Comparison of ENCODE assay signal across 20 cellular contexts in genomic region chr6:139409026-139409425, GRCh38. TPM values are rescaled to one million over a fixed set of nuclear protein-coding genes. Genes with fewer than 3 reads are reported as not detected.
DNase-seq lines count a peak whose midpoint lies in the region; FAIRE-seq and TF ChIP-seq lines count a peak whose summit lies in the region.
"Had no signal": no experiment of that assay in that cellular context is flagged by ENCODE, and none has a peak within 500 bp of the region (broad histone marks: within the 10 kb centered on the region; RNA-seq: fewer than 3 reads in every experiment).

No MANE protein-coding gene starts in this region.

- H3K27ac ChIP-seq in astrocyte (ENCODE audit: low read depth, low read length) (peak overlapping the region; percentile 83), smooth muscle cell (ENCODE audit: low read depth) (peak overlapping the region; percentile 94)
- H3K27ac ChIP-seq: RWPE1 had no signal

- no peaks in the 10 kb centered on the region for H3K36me3 Mint-ChIP-seq in astrocyte (ENCODE audit: low read depth, unreplicated experiment)
- no peaks in the 10 kb centered on the region for H3K36me3 Mint-ChIP-seq in activated CD4-positive, alpha-beta memory T cell treated with anti-CD3 and anti-CD28 coated beads for 36 hours
- H3K36me3 Mint-ChIP-seq: naive B cell had no signal

- POLR2A ChIA-PET in activated CD4-positive, alpha-beta memory T cell treated with anti-CD3 and anti-CD28 coated beads for 36 hours (lab: Charles Lee), result no interaction called here

- H3K4me2 ChIP-seq in astrocyte (ENCODE audit: low read length) (peak overlapping the region; percentile 69), smooth muscle cell (no peak overlapping the region)

- intact Hi-C loops in activated CD4-positive, alpha-beta memory T cell treated with anti-CD3 and anti-CD28 coated beads for 36 hours (cut with micrococcal nuclease), result no loop called here

- H3K9me3 Mint-ChIP-seq in astrocyte (ENCODE audit: unreplicated experiment), result no peaks in the 10 kb centered on the region
- no peaks in the 10 kb centered on the region for H3K9me3 Mint-ChIP-seq in activated CD4-positive, alpha-beta memory T cell treated with anti-CD3 and anti-CD28 coated beads for 36 hours
- H3K9me3 Mint-ChIP-seq: activated T-cell treated with anti-CD3 and anti-CD28 coated beads, Interleukin-2, amount 50 U/mL, for 72 hours; T-helper 2 cell treated with Interferon-gamma antibody and Interleukin-4, amounts not matched to agents 5 μg/mL and 100 μg/mL, for 36 hours had no signal

- H3K79me2 ChIP-seq in astrocyte (ENCODE audit: insufficient read depth, low read length) (no peaks in the 10 kb centered on the region), smooth muscle cell (ENCODE audit: low read depth) (no peaks in the 10 kb centered on the region)

- H3K9me3 ChIP-seq in astrocyte (ENCODE audit: insufficient read depth, low read depth, low read length) (no peaks in the 10 kb centered on the region), smooth muscle cell (replicated peaks; ENCODE audit: low read depth) (no peaks in the 10 kb centered on the region)

- H3K4me1 Mint-ChIP-seq in astrocyte (ENCODE audit: low read depth, unreplicated experiment), result peaks cover 27% of the 10 kb centered on the region
- H3K4me1 Mint-ChIP-seq in activated CD4-positive, alpha-beta memory T cell treated with anti-CD3 and anti-CD28 coated beads for 36 hours (ENCODE audit: low read depth), result no peaks in the 10 kb centered on the region
- H3K4me1 Mint-ChIP-seq: activated CD4-positive, alpha-beta T cell treated with anti-CD3 and anti-CD28 coated beads for 36 hours; naive B cell had no signal

- peak overlapping the region; percentile 93 for H3K27ac Mint-ChIP-seq in astrocyte (ENCODE audit: unreplicated experiment)
- no peak overlapping the region for H3K27ac Mint-ChIP-seq in activated CD4-positive, alpha-beta memory T cell treated with anti-CD3 and anti-CD28 coated beads for 36 hours
- H3K27ac Mint-ChIP-seq: activated CD4-positive, alpha-beta T cell treated with anti-CD3 and anti-CD28 coated beads for 36 hours; activated T-cell treated with anti-CD3 and anti-CD28 coated beads, Interleukin-2, amount 50 U/mL, for 72 hours; naive B cell; T-helper 2 cell treated with Interferon-gamma antibody and Interleukin-4, amounts not matched to agents 5 μg/mL and 100 μg/mL, for 36 hours had no signal

- H3K27me3 ChIP-seq in astrocyte (ENCODE audit: insufficient read depth, low read length) (no peaks in the 10 kb centered on the region), smooth muscle cell (ENCODE audit: low read depth) (no peaks in the 10 kb centered on the region)

- H3K27me3 Mint-ChIP-seq in astrocyte (ENCODE audit: low read depth, unreplicated experiment), result no peaks in the 10 kb centered on the region
- no peaks in the 10 kb centered on the region for H3K27me3 Mint-ChIP-seq in activated CD4-positive, alpha-beta memory T cell treated with anti-CD3 and anti-CD28 coated beads for 36 hours
- H3K27me3 Mint-ChIP-seq: activated CD4-positive, alpha-beta T cell treated with anti-CD3 and anti-CD28 coated beads for 36 hours; naive B cell had no signal

- CTCF ChIA-PET in activated CD4-positive, alpha-beta memory T cell treated with anti-CD3 and anti-CD28 coated beads for 36 hours (lab: Charles Lee), result no interaction called here

- no peaks in the 10 kb centered on the region for H3K36me3 ChIP-seq in astrocyte (ENCODE audit: insufficient read depth, low read length)
- H3K36me3 ChIP-seq in smooth muscle cell (ENCODE audit: low read depth), result no peaks in the 10 kb centered on the region

- WGBS in smooth muscle cell (ENCODE audit: low lambda C conversion rate), result 59% methylated on average over 4 of the region's 4 CpGs

- H4K20me1 ChIP-seq in astrocyte (ENCODE audit: insufficient read depth, low read length) (no peaks in the 10 kb centered on the region), smooth muscle cell (ENCODE audit: low read depth) (no peaks in the 10 kb centered on the region)

- DNase-seq in ELR (ENCODE audit: low read depth) (peak; percentile 8), astrocyte (ENCODE audit: low read depth) (peak; percentile 98), glomerular visceral epithelial cell (ENCODE audit: extremely low spot score) (peak; percentile 76), smooth muscle cell (lab: John Stamatoyannopoulos, UW; ENCODE audit: unreplicated experiment) (no peak), GM19238 (ENCODE audit: insufficient read length, low spot score) (no peak)
- DNase-seq in stimulated activated CD4-positive, alpha-beta T cell treated with anti-CD3 and anti-CD28 coated beads, Interleukin-4, amount 100 ng/mL, for 24 hours, result no peak
- DNase-seq in activated CD8-positive, alpha-beta memory T cell treated with anti-CD3 and anti-CD28 coated beads, Interleukin-2, amount 50 U/mL, for 4 hours, result no peak
- no peak for DNase-seq in activated CD4-positive, alpha-beta memory T cell treated with anti-CD3 and anti-CD28 coated beads for 36 hours
- DNase-seq: activated CD4-positive, alpha-beta T cell treated with anti-CD3 and anti-CD28 coated beads for 36 hours; activated T-cell treated with anti-CD3 and anti-CD28 coated beads, Interleukin-2, amount 50 U/mL, for 72 hours; amygdala; naive B cell; NCI-H1694 treated with DMSO at 0.1 percent for 48 hours; NCI-H748 treated with DMSO at 0.1 percent for 48 hours; right cardiac atrium; stimulated activated naive CD4-positive, alpha-beta T cell had no signal

- H3K4me3 ChIP-seq in astrocyte (ENCODE audit: insufficient read depth, low read depth, low read length) (no peak overlapping the region), smooth muscle cell (no peak overlapping the region)

- H3F3A ChIP-seq in smooth muscle cell (ENCODE audit: low read depth), result no peaks in the 10 kb centered on the region

- H3K9ac ChIP-seq in astrocyte (ENCODE audit: low read length) (peak overlapping the region; percentile 79), smooth muscle cell (ENCODE audit: low read depth) (peak overlapping the region; percentile 57)

- no peak overlapping the region for H2AFZ ChIP-seq in astrocyte (ENCODE audit: low read depth, low read length)
- no peak overlapping the region for H2AFZ ChIP-seq in smooth muscle cell (ENCODE audit: low read depth)

- no peak for TF ChIP-seq CTCF in astrocyte (IDR thresholded peaks at IDR 0.05; ENCODE audit: insufficient read depth, low read depth, low read length)
- TF ChIP-seq CTCF in smooth muscle cell (IDR thresholded peaks at IDR 0.05; ENCODE audit: borderline replicate concordance, insufficient read depth, poor library complexity, severe bottlenecking), result no peak

- no peak overlapping the region for H3K4me3 Mint-ChIP-seq in astrocyte (ENCODE audit: unreplicated experiment)
- H3K4me3 Mint-ChIP-seq in activated CD4-positive, alpha-beta memory T cell treated with anti-CD3 and anti-CD28 coated beads for 36 hours, result no peak overlapping the region
- H3K4me3 Mint-ChIP-seq: activated CD4-positive, alpha-beta T cell treated with anti-CD3 and anti-CD28 coated beads for 36 hours; activated T-cell treated with anti-CD3 and anti-CD28 coated beads, Interleukin-2, amount 50 U/mL, for 72 hours; naive B cell; T-helper 2 cell treated with Interferon-gamma antibody and Interleukin-4, amounts not matched to agents 5 μg/mL and 100 μg/mL, for 36 hours had no signal

- peak; percentile 32 for FAIRE-seq in astrocyte (lab: Jason Lieb, UNC)
- FAIRE-seq: D721Med, islet of Langerhans had no signal

- peaks cover 26% of the 10 kb centered on the region for H3K4me1 ChIP-seq in astrocyte (ENCODE audit: insufficient read depth, low read length)
- peaks cover 11% of the 10 kb centered on the region for H3K4me1 ChIP-seq in smooth muscle cell (ENCODE audit: low read depth)

RNA-seq across cellular contexts. Expression of gene CITED2, which starts 34.6 kb away (rescaled TPM):
- total RNA-seq in astrocyte (348 and 449 TPM in 2 replicates), smooth muscle cell (209 and 213 TPM in 2 replicates)
- polyA plus RNA-seq in smooth muscle cell, result 58.2 and 67.9 TPM in 2 replicates
- 10 to 100 TPM; 50.1 to 52.1 TPM for total RNA-seq in activated CD4-positive, alpha-beta memory T cell treated with anti-CD3 and anti-CD28 coated beads for 36 hours

Comparison
In these comparisons a context has a peak if more than half of its experiments do, and no peak if none do; other contexts are left out.
1. DNase-seq: peak in ELR (single experiment), astrocyte (single experiment) and glomerular visceral epithelial cell (single experiment); none in smooth muscle cell (single experiment), GM19238 (single experiment), stimulated activated CD4-positive, alpha-beta T cell treated with anti-CD3 and anti-CD28 coated beads, Interleukin-4, amount 100 ng/mL, for 24 hours (single experiment), activated CD8-positive, alpha-beta memory T cell treated with anti-CD3 and anti-CD28 coated beads, Interleukin-2, amount 50 U/mL, for 4 hours (single experiment) and activated CD4-positive, alpha-beta memory T cell treated with anti-CD3 and anti-CD28 coated beads for 36 hours (single experiment).